In genomic region chr12:98592825-98593322, GRCh38 we compare ENCODE assay signal across 1 cellular context.
A peak's percentile ranks its signal among the peaks of the same experiment; 100 is the strongest.
TF ChIP-seq lines count a peak whose summit lies in the region.

No MANE protein-coding gene starts in this region.

TF ChIP-seq in IMR-90, 13 proteins besides CTCF, POLR2A, EP300 and RAD21:
- TF ChIP-seq RCOR1 (IDR thresholded peaks at IDR 0.05; ENCODE audit: insufficient replicate concordance, low read length) (no peak), SMC3 (IDR thresholded peaks at IDR 0.05; ENCODE audit: low read depth, low read length) (no peak), FOS (IDR thresholded peaks at IDR 0.05; ENCODE audit: low read depth, low read length) (no peak), MAZ (IDR thresholded peaks at IDR 0.05; ENCODE audit: borderline replicate concordance, low read depth, low read length) (no peak), CEBPB (IDR thresholded peaks at IDR 0.05; ENCODE audit: low read depth, low read length) (peak; percentile 77), ELK1 (IDR thresholded peaks at IDR 0.05; ENCODE audit: borderline replicate concordance, low read depth, low read length) (no peak), MXI1 (IDR thresholded peaks at IDR 0.05; ENCODE audit: borderline replicate concordance, low read depth, low read length) (no peak)
